In genomic region chr1:58900401-58900800, GRCh38 we compare ENCODE assay signal across 19 cellular contexts.
DNase-seq lines count a peak whose midpoint lies in the region; ATAC-seq and TF ChIP-seq lines count a peak whose summit lies in the region.
"Had no signal": no experiment of that assay in that cellular context is flagged by ENCODE, and none has a peak within 500 bp of the region (broad histone marks: within the 10 kb centered on the region; RNA-seq: fewer than 3 reads in every experiment).

No MANE protein-coding gene starts in this region.

- peak overlapping the region; percentile 48; the same call in 1 of the 2 replicates for H4K91ac ChIP-seq in IMR-90 (ENCODE audit: insufficient read depth, low read depth, low read length)

- BruUV-seq in IMR-90 (replicated peaks; lab: Mats Ljungman, UMichigan) = no TSS peak

- dilution Hi-C loops in IMR-90 (cut with HindIII; ENCODE audit: low sequenced_read_pairs, unreplicated experiment) = no loop called here

- H4K5ac ChIP-seq in IMR-90 (ENCODE audit: low read depth, low read length) = no peak overlapping the region; the same call in 1 of the 2 replicates

- no peak for ATAC-seq in IMR-90 (ENCODE audit: low read depth)
- ATAC-seq: activated CD8-positive, alpha-beta T cell treated with anti-CD3 and anti-CD28 coated beads for 36 hours; PC-3; sciatic nerve had no signal

- TF ChIP-seq RAD21 in IMR-90 (IDR thresholded peaks at IDR 0.05; ENCODE audit: low read length) = no peak

- H2AFZ ChIP-seq in IMR-90 (replicated peaks; ENCODE audit: low read length, poor library complexity) = peak overlapping the region; percentile 69

- H3K36me3 ChIP-seq in IMR-90 (ENCODE audit: control insufficient read depth, insufficient read depth, low read length) (no peaks in the 10 kb centered on the region), colonic mucosa (no peaks in the 10 kb centered on the region), muscle layer of colon (ENCODE audit: insufficient read depth, low read length) (no peaks in the 10 kb centered on the region), spleen (no peaks in the 10 kb centered on the region)
- H3K36me3 ChIP-seq: MG63 had no signal

- WGBS in IMR-90 (ENCODE audit: extremely low coverage in 2 of 2, insufficient read length in 1 of 2), 2 experiments = no CpG with 5 or more reads among the region's 3 CpGs
- 57 to 81% (median 63%) methylated on average over 3 of the region's 3 CpGs for WGBS in spleen, 5 donors

- peak overlapping the region; percentile 50; the same call in 1 of the 2 replicates for H2BK20ac ChIP-seq in IMR-90 (ENCODE audit: low read depth, low read length)

- peak overlapping the region; percentile 69 for H2BK120ac ChIP-seq in IMR-90 (ENCODE audit: low read depth, low read length)

- H3K9me3 ChIP-seq in IMR-90 (ENCODE audit: control insufficient read depth, insufficient read depth, low read length) (no peaks in the 10 kb centered on the region), colonic mucosa (no peaks in the 10 kb centered on the region), muscle layer of colon (ENCODE audit: low read length) (no peaks in the 10 kb centered on the region), spleen (no peaks in the 10 kb centered on the region)
- H3K9me3 ChIP-seq: MG63 had no signal

- 0 out of 2 replicates have a peak overlapping the region, but pooled peaks have one; percentile 0 for H3K18ac ChIP-seq in IMR-90 (ENCODE audit: low read depth, low read length)

- H3K4ac ChIP-seq in IMR-90 (ENCODE audit: low read depth, low read length) = peak overlapping the region; percentile 63

- no peak overlapping the region for H3K23ac ChIP-seq in IMR-90 (ENCODE audit: low read depth, low read length)

- H3K27ac ChIP-seq in IMR-90 (ENCODE audit: insufficient read depth, low read length) = peak overlapping the region; percentile 4; the same call in 1 of the 2 replicates
- H3K27ac ChIP-seq in colonic mucosa = peak overlapping the region; percentile 75
- peak overlapping the region; percentile 71 for H3K27ac ChIP-seq in muscle layer of colon (ENCODE audit: low read depth, low read length)
- peak overlapping the region in 7 of 8 donors; percentile 13 to 87 (median 77) for H3K27ac ChIP-seq in spleen
- H3K27ac ChIP-seq in caudate nucleus (ENCODE audit: low read depth, low read length) = no peak overlapping the region

- no peaks in the 10 kb centered on the region for H4K20me1 ChIP-seq in IMR-90 (ENCODE audit: insufficient read depth, low read length)

- H2BK15ac ChIP-seq in IMR-90 (ENCODE audit: low read depth, low read length) = peak overlapping the region; percentile 15; the same call in 2 of the 3 replicates

- H2BK5ac ChIP-seq in IMR-90 (ENCODE audit: low read depth, low read length, poor library complexity, severe bottlenecking) = peak overlapping the region; percentile 12

- POLR2A ChIA-PET in IMR-90 (lab: Charles Lee; ENCODE audit: unreplicated experiment) = no interaction called here

- no peak overlapping the region for H3K56ac ChIP-seq in IMR-90 (ENCODE audit: extremely low read depth, insufficient read depth, low read length)

- H3K4me1 ChIP-seq in IMR-90 (ENCODE audit: control insufficient read depth, insufficient read depth, low read length) (peaks cover 20% of the 10 kb centered on the region), colonic mucosa (peaks cover 26% of the 10 kb centered on the region), muscle layer of colon (ENCODE audit: insufficient read depth, low read length) (peaks cover 45% of the 10 kb centered on the region), spleen (peaks cover 37 to 81% (median 60%) of the 10 kb centered on the region in 6 donors)

- H2AK9ac ChIP-seq in IMR-90 (replicated peaks; ENCODE audit: low read depth, low read length, poor library complexity) = peak overlapping the region; percentile 17

- CTCF ChIA-PET in IMR-90 (lab: Yijun Ruan, JAX) = interaction anchor here (0.9 kb wide), 1 partner anchor 859 kb away, joined by 3 read pairs; no protein-coding TSS in a partner anchor

- peaks cover 24% of the 10 kb centered on the region for H3K9me1 ChIP-seq in IMR-90 (ENCODE audit: insufficient read depth, low read length)

- no peak overlapping the region for H3K4me2 ChIP-seq in IMR-90 (ENCODE audit: low read depth, low read length)

- H3K9ac ChIP-seq in IMR-90 (ENCODE audit: low read depth, low read length) (no peak overlapping the region), colonic mucosa (ENCODE audit: low read depth in 2 of 2, low read length in 2 of 2) (peak overlapping the region in 1 of 2 donors; percentile 70), muscle layer of colon (ENCODE audit: low read length) (no peak overlapping the region)

- DNase-seq in IMR-90 (no peak), colonic mucosa (no peak), spleen (no peak), caudate nucleus (lab: John Stamatoyannopoulos, UW) (no peak), iPS-NIHi7 (ENCODE audit: extremely low spot score) (no peak), glomerular visceral epithelial cell (ENCODE audit: extremely low spot score) (no peak)
- DNase-seq: activated B cell treated with CpG ODN at 0.5 μM for 24 hours; activated CD8-positive, alpha-beta T cell treated with anti-CD3 and anti-CD28 coated beads for 36 hours; activated naive CD4-positive, alpha-beta T cell treated with anti-CD3 and anti-CD28 coated beads for 36 hours; activated T-cell treated with anti-CD3 and anti-CD28 coated beads, Interleukin-2, amount 50 U/mL, for 24 hours; CD4-positive, alpha-beta memory T cell; DMS79; left colon; MG63; occipital lobe; stimulated activated CD4-positive, alpha-beta T cell treated with anti-CD3 and anti-CD28 coated beads, Interleukin-2, amount 100 ng/mL, for 48 hours had no signal

- H3K4me3 ChIP-seq in IMR-90 (ENCODE audit: insufficient read depth, low read depth, low read length) (no peak overlapping the region), colonic mucosa (no peak overlapping the region), muscle layer of colon (ENCODE audit: low read depth in 1 of 2, low read length in 2 of 2) (no peak overlapping the region), spleen (no peak overlapping the region)
- H3K4me3 ChIP-seq: MG63 had no signal

- H3K27me3 ChIP-seq in IMR-90 (ENCODE audit: control insufficient read depth, insufficient read depth, low read length) (no peaks in the 10 kb centered on the region), colonic mucosa (no peaks in the 10 kb centered on the region), muscle layer of colon (ENCODE audit: control insufficient read depth in 1 of 2, insufficient read depth in 2 of 2, low read length in 2 of 2) (no peaks in the 10 kb centered on the region), spleen (replicated peaks in 1 of 7) (no peaks in the 10 kb centered on the region)
- H3K27me3 ChIP-seq: MG63 had no signal

- no peak for TF ChIP-seq CTCF in IMR-90 (conservative IDR thresholded peaks at IDR 0.05; ENCODE audit: low read depth, low read length)
- no peak for TF ChIP-seq CTCF in colonic mucosa (IDR thresholded peaks at IDR 0.05)
- no peak for TF ChIP-seq CTCF in spleen (IDR thresholded peaks at IDR 0.05 in 8 of 11, conservative IDR thresholded peaks at IDR 0.05 in 3 of 11)

- in situ Hi-C loops in IMR-90 (cut with MboI; ENCODE audit: low sequenced_read_pairs) = loop anchor here (10.0 kb wide), 1 partner anchor 804 kb away; no protein-coding TSS in a partner anchor

- TF ChIP-seq POLR2A in IMR-90 (IDR thresholded peaks at IDR 0.05; ENCODE audit: low read depth, low read length) = no peak
- TF ChIP-seq POLR2A in spleen (IDR thresholded peaks at IDR 0.05) = no peak

- H3K79me1 ChIP-seq in IMR-90 (ENCODE audit: low read depth in 1 of 2, low read length in 2 of 2) = peaks cover 0 to 15% of the 10 kb centered on the region in 2 experiments; a peak in 2 of 4 replicates

- intact Hi-C loops in IMR-90 (cut with micrococcal nuclease) (loop anchor here (5.0 kb wide), 6 partner anchors 127 to 857 kb away; partner anchors contain the start of gene FGGY), colonic mucosa (cut with DNase I) (loop anchor here (5.0 kb wide), 2 partner anchors 83 to 118 kb away; partner anchors contain the start of gene JUN), spleen (cut with DNase I; ENCODE audit: low total_unique reads) (loop anchor here (10.0 kb wide), 2 partner anchors 244 to 394 kb away; partner anchors contain the start of gene FGGY)

- 0 out of 2 replicates have a peak overlapping the region, but pooled peaks have one; percentile 43 for H3K14ac ChIP-seq in IMR-90 (replicated peaks; ENCODE audit: low read depth, low read length)

- 0 out of 2 replicates have a peak overlapping the region, but pooled peaks have one; percentile 7 for H2AK5ac ChIP-seq in IMR-90 (ENCODE audit: low read depth, low read length)

- H4K8ac ChIP-seq in IMR-90 (ENCODE audit: low read depth in 2 of 2, low read length in 2 of 2) = peak overlapping the region in 1 of 2 experiments; percentile 61; a peak in 3 of 4 replicates

TF ChIP-seq in IMR-90, 13 proteins besides CTCF, POLR2A, EP300 and RAD21:
- TF ChIP-seq FOS (IDR thresholded peaks at IDR 0.05; ENCODE audit: low read depth, low read length) (no peak), RCOR1 (IDR thresholded peaks at IDR 0.05; ENCODE audit: insufficient replicate concordance, low read length) (no peak)
- TF ChIP-seq, protein P1, sequence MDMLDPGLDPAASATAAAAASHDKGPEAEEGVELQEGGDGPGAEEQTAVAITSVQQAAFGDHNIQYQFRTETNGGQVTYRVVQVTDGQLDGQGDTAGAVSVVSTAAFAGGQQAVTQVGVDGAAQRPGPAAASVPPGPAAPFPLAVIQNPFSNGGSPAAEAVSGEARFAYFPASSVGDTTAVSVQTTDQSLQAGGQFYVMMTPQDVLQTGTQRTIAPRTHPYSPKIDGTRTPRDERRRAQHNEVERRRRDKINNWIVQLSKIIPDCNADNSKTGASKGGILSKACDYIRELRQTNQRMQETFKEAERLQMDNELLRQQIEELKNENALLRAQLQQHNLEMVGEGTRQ (IDR thresholded peaks at IDR 0.05; ENCODE audit: low read depth, low read length) = 0 out of 2 replicates have a peak, but pooled peaks have one; percentile 28
TF ChIP-seq in IMR-90: peak in this region for 1.
